27 cellular contexts compared by ENCODE assay signal in genomic region chr6:51108563-51109234, GRCh38.
"Had no signal": no experiment of that assay in that cellular context is flagged by ENCODE, and none has a peak within 500 bp of the region (broad histone marks: within the 10 kb centered on the region; RNA-seq: fewer than 3 reads in every experiment).

No MANE protein-coding gene starts in this region.

- H3K27me3 ChIP-seq: heart right ventricle, left lung, right atrium auricular region, tibial nerve had no signal

- H3K36me3 Mint-ChIP-seq: activated naive CD4-positive, alpha-beta T cell treated with anti-CD3 and anti-CD28 coated beads, Interleukin-2, amount 50 U/mL, for 24 hours; brain; natural killer cell treated with Interleukin-12 subunit alpha and Interleukin-12 subunit beta and Interleukin-15 and Interleukin-18, amount 100 ng/mL, for 72 hours; stimulated activated naive B cell treated with anti-CD40 and anti-IgM and Interleukin-4, amounts not matched to agents 10 μg/mL and 1 μg/mL and 100 μg/mL, for 72 hours had no signal

- H3K9me3 ChIP-seq: lower lobe of right lung, mucosa of descending colon, right atrium auricular region had no signal

- H3K9me3 Mint-ChIP-seq: activated T-cell treated with anti-CD3 and anti-CD28 coated beads, Interleukin-2, amount 50 U/mL, for 24 hours; T-helper 1 cell treated with Interleukin-12 subunit alpha and Interleukin-12 subunit beta and Interleukin-4 antibody, amounts not matched to agents 30 μg/mL and 1 μg/mL, for 36 hours had no signal

- H3K4me3 ChIP-seq: heart right ventricle, left lung, lower lobe of right lung, mucosa of descending colon, right atrium auricular region, tibial nerve had no signal

- ATAC-seq: heart right ventricle; left lung; lower lobe of right lung; mucosa of descending colon; natural killer cell treated with Interleukin-12 subunit alpha and Interleukin-12 subunit beta and Interleukin-15 and Interleukin-18, amount 100 ng/mL, for 72 hours; stimulated activated naive B cell treated with anti-CD40 and anti-IgM and Interleukin-4, amounts not matched to agents 10 μg/mL and 1 μg/mL and 100 μg/mL, for 72 hours had no signal

- H3K4me1 ChIP-seq: heart right ventricle, left lung, lower lobe of right lung, right atrium auricular region, tibial nerve had no signal

- H3K27me3 Mint-ChIP-seq: activated CD4-positive, alpha-beta memory T cell treated with anti-CD3 and anti-CD28 coated beads, Interleukin-2, amount 10 ng/mL, durations not matched to agents 7 days and 5 days; activated CD4-positive, alpha-beta T cell treated with anti-CD3 and anti-CD28 coated beads, Interleukin-2, amount 10 ng/mL, durations not matched to agents 24 days and 14 days; activated naive CD4-positive, alpha-beta T cell treated with anti-CD3 and anti-CD28 coated beads, Interleukin-2, amount 50 U/mL, for 24 hours; activated T-cell treated with anti-CD3 and anti-CD28 coated beads, Interleukin-2, amount 50 U/mL, for 24 hours; natural killer cell treated with Interleukin-12 subunit alpha and Interleukin-12 subunit beta and Interleukin-15 and Interleukin-18, amount 100 ng/mL, for 72 hours; stimulated activated naive B cell treated with anti-CD40 and anti-IgM and Interleukin-4, amounts not matched to agents 10 μg/mL and 1 μg/mL and 100 μg/mL, for 72 hours had no signal

- H3K4me3 Mint-ChIP-seq: activated CD4-positive, alpha-beta memory T cell treated with anti-CD3 and anti-CD28 coated beads, Interleukin-2, amount 10 ng/mL, durations not matched to agents 7 days and 5 days; activated CD4-positive, alpha-beta T cell treated with anti-CD3 and anti-CD28 coated beads, Interleukin-2, amount 10 ng/mL, durations not matched to agents 24 days and 14 days; activated naive CD4-positive, alpha-beta T cell treated with anti-CD3 and anti-CD28 coated beads, Interleukin-2, amount 50 U/mL, for 24 hours; activated T-cell treated with anti-CD3 and anti-CD28 coated beads, Interleukin-2, amount 50 U/mL, for 24 hours; brain; natural killer cell treated with Interleukin-12 subunit alpha and Interleukin-12 subunit beta and Interleukin-15 and Interleukin-18, amount 100 ng/mL, for 72 hours; stimulated activated naive B cell treated with anti-CD40 and anti-IgM and Interleukin-4, amounts not matched to agents 10 μg/mL and 1 μg/mL and 100 μg/mL, for 72 hours; T-helper 1 cell treated with Interleukin-12 subunit alpha and Interleukin-12 subunit beta and Interleukin-4 antibody, amounts not matched to agents 30 μg/mL and 1 μg/mL, for 36 hours had no signal

- H3K36me3 ChIP-seq: heart right ventricle, left lung, lower lobe of right lung, right atrium auricular region, tibial nerve, WERI-Rb-1 had no signal

- H3K4me1 Mint-ChIP-seq: activated CD4-positive, alpha-beta memory T cell treated with anti-CD3 and anti-CD28 coated beads, Interleukin-2, amount 10 ng/mL, durations not matched to agents 7 days and 5 days; activated CD4-positive, alpha-beta T cell treated with anti-CD3 and anti-CD28 coated beads, Interleukin-2, amount 10 ng/mL, durations not matched to agents 24 days and 14 days; activated naive CD4-positive, alpha-beta T cell treated with anti-CD3 and anti-CD28 coated beads, Interleukin-2, amount 50 U/mL, for 24 hours; brain; stimulated activated naive B cell treated with anti-CD40 and anti-IgM and Interleukin-4, amounts not matched to agents 10 μg/mL and 1 μg/mL and 100 μg/mL, for 72 hours had no signal

- FAIRE-seq: endothelial cell of umbilical vein, TTC549 had no signal

- DNase-seq: activated CD4-positive, alpha-beta memory T cell treated with anti-CD3 and anti-CD28 coated beads, Interleukin-2, amount 10 ng/mL, durations not matched to agents 7 days and 5 days; activated CD4-positive, alpha-beta T cell treated with anti-CD3 and anti-CD28 coated beads, Interleukin-2, amount 10 ng/mL, durations not matched to agents 24 days and 14 days; activated CD4-positive, CD25-positive, alpha-beta regulatory T cell treated with anti-CD3 and anti-CD28 coated beads, Interleukin-2, amount 50 U/mL, for 72 hours; activated CD8-positive, alpha-beta memory T cell treated with anti-CD3 and anti-CD28 coated beads, Interleukin-2, amount 50 U/mL, for 48 hours; activated T-cell treated with anti-CD3 and anti-CD28 coated beads, Interleukin-2, amount 50 U/mL, for 24 hours; caudate nucleus; foreskin melanocyte; heart right ventricle; kidney glomerular epithelial cell; left lung; lower lobe of right lung; mesendoderm; mucosa of descending colon; stimulated activated CD4-positive, alpha-beta T cell treated with anti-CD3 and anti-CD28 coated beads, Interleukin-15, amount 100 ng/mL, for 24 hours; stimulated activated CD4-positive, alpha-beta T cell treated with anti-CD3 and anti-CD28 coated beads, Interleukin-2, amount 100 ng/mL, for 24 hours; stimulated activated naive B cell treated with anti-CD40 and anti-IgM and Interleukin-4, amounts not matched to agents 10 μg/mL and 1 μg/mL and 100 μg/mL, for 72 hours; T-helper 9 cell; WERI-Rb-1 had no signal

- H3K27ac ChIP-seq: heart right ventricle, left lung, lower lobe of right lung, right atrium auricular region, tibial nerve, WERI-Rb-1 had no signal

- H3K27ac Mint-ChIP-seq: activated CD4-positive, alpha-beta memory T cell treated with anti-CD3 and anti-CD28 coated beads, Interleukin-2, amount 10 ng/mL, durations not matched to agents 7 days and 5 days; activated CD4-positive, alpha-beta T cell treated with anti-CD3 and anti-CD28 coated beads, Interleukin-2, amount 10 ng/mL, durations not matched to agents 24 days and 14 days; activated naive CD4-positive, alpha-beta T cell treated with anti-CD3 and anti-CD28 coated beads, Interleukin-2, amount 50 U/mL, for 24 hours; activated T-cell treated with anti-CD3 and anti-CD28 coated beads, Interleukin-2, amount 50 U/mL, for 24 hours; activated T-helper 2 cell treated with anti-CD3 and anti-CD28 coated beads, Interferon-gamma antibody, Interleukin-2, Interleukin-4, amounts not matched to agents 10 μg/mL and 5 μg/mL and 100 μg/mL, durations not matched to agents 14 hours and 24 hours and 36 hours; brain; natural killer cell treated with Interleukin-12 subunit alpha and Interleukin-12 subunit beta and Interleukin-15 and Interleukin-18, amount 100 ng/mL, for 72 hours; stimulated activated naive B cell treated with anti-CD40 and anti-IgM and Interleukin-4, amounts not matched to agents 10 μg/mL and 1 μg/mL and 100 μg/mL, for 72 hours; T-helper 1 cell treated with Interleukin-12 subunit alpha and Interleukin-12 subunit beta and Interleukin-4 antibody, amounts not matched to agents 30 μg/mL and 1 μg/mL, for 36 hours had no signal
